In genomic region chr11:126336646-126337045, GRCh38 we compare ENCODE assay signal across 11 cellular contexts.
DNase-seq lines count a peak whose midpoint lies in the region; ATAC-seq and TF ChIP-seq lines count a peak whose summit lies in the region.
"Had no signal": no experiment of that assay in that cellular context is flagged by ENCODE, and none has a peak within 500 bp of the region (broad histone marks: within the 10 kb centered on the region; RNA-seq: fewer than 3 reads in every experiment).

No MANE protein-coding gene starts in this region.

- peak overlapping the region; percentile 89 for H3K4me2 ChIP-seq in OCI-LY3 (ENCODE audit: low read length)

- peaks cover 27% of the 10 kb centered on the region for H3K79me2 ChIP-seq in OCI-LY3 (ENCODE audit: low read length)

- H3K27ac Mint-ChIP-seq in activated naive CD4-positive, alpha-beta T cell treated with anti-CD3 and anti-CD28 coated beads, Interleukin-2, amount 10 ng/mL, durations not matched to agents 7 days and 5 days = peak overlapping the region; percentile 52
- H3K27ac Mint-ChIP-seq in stimulated activated memory B cell treated with anti-CD40 and anti-IgM and Interleukin-4, amounts not matched to agents 10 μg/mL and 1 μg/mL and 100 μg/mL, for 72 hours = peak overlapping the region; percentile 22

- peaks cover 12% of the 10 kb centered on the region for H3K4me1 Mint-ChIP-seq in activated naive CD4-positive, alpha-beta T cell treated with anti-CD3 and anti-CD28 coated beads, Interleukin-2, amount 10 ng/mL, durations not matched to agents 7 days and 5 days
- H3K4me1 Mint-ChIP-seq in stimulated activated memory B cell treated with anti-CD40 and anti-IgM and Interleukin-4, amounts not matched to agents 10 μg/mL and 1 μg/mL and 100 μg/mL, for 72 hours = peaks cover 9% of the 10 kb centered on the region

- H3K27me3 Mint-ChIP-seq in activated naive CD4-positive, alpha-beta T cell treated with anti-CD3 and anti-CD28 coated beads, Interleukin-2, amount 10 ng/mL, durations not matched to agents 7 days and 5 days = no peaks in the 10 kb centered on the region
- H3K27me3 Mint-ChIP-seq in stimulated activated memory B cell treated with anti-CD40 and anti-IgM and Interleukin-4, amounts not matched to agents 10 μg/mL and 1 μg/mL and 100 μg/mL, for 72 hours = no peaks in the 10 kb centered on the region

- CTCF ChIA-PET in activated naive CD4-positive, alpha-beta T cell treated with anti-CD3 and anti-CD28 coated beads, Interleukin-2, amount 10 ng/mL, durations not matched to agents 7 days and 5 days (lab: Charles Lee) = no interaction called here

- DNase-seq in activated naive CD4-positive, alpha-beta T cell treated with anti-CD3 and anti-CD28 coated beads, Interleukin-2, amount 10 ng/mL, durations not matched to agents 7 days and 5 days = no peak
- DNase-seq in activated naive CD4-positive, alpha-beta T cell treated with anti-CD3 and anti-CD28 coated beads, Interleukin-2, amount 50 U/mL, for 16 hours = no peak
- no peak for DNase-seq in NCI-H2107 (lab: John Stamatoyannopoulos, UW)
- no peak for DNase-seq in NCI-H1092 treated with DMSO at 0.1 percent for 48 hours (lab: John Stamatoyannopoulos, UW)
- DNase-seq: NCI-H1105 treated with DMSO at 0.1 percent for 48 hours; NCI-H774; stimulated activated naive CD4-positive, alpha-beta T cell had no signal

- H3K4me1 ChIP-seq in OCI-LY3 (ENCODE audit: low read length) = peaks cover 56% of the 10 kb centered on the region
- peaks cover 9% of the 10 kb centered on the region; the same call in 1 of the 2 replicates for H3K4me1 ChIP-seq in iPS-20b (ENCODE audit: insufficient read depth, low read length)

- H4K20me1 ChIP-seq in OCI-LY3 (ENCODE audit: insufficient read depth, low read length) = no peaks in the 10 kb centered on the region

- no peak for ATAC-seq in stimulated activated memory B cell treated with anti-CD40 and anti-IgM and Interleukin-4, amounts not matched to agents 10 μg/mL and 1 μg/mL and 100 μg/mL, for 72 hours
- ATAC-seq in GM18868 (IDR thresholded peaks at IDR 0.05; ENCODE audit: unreplicated experiment) = no peak

- H3K36me3 ChIP-seq in OCI-LY3 (replicated peaks; ENCODE audit: low read depth, low read length) = peaks cover 49% of the 10 kb centered on the region
- H3K36me3 ChIP-seq in iPS-20b (ENCODE audit: insufficient read depth, low read depth, low read length) = peaks cover 16% of the 10 kb centered on the region; the same call in 1 of the 2 replicates

- H3K27ac ChIP-seq in OCI-LY3 (ENCODE audit: low read length) = peak overlapping the region; percentile 95
- H3K27ac ChIP-seq in iPS-20b (ENCODE audit: low read length) = no peak overlapping the region

- H3K9me3 Mint-ChIP-seq in activated naive CD4-positive, alpha-beta T cell treated with anti-CD3 and anti-CD28 coated beads, Interleukin-2, amount 10 ng/mL, durations not matched to agents 7 days and 5 days = no peaks in the 10 kb centered on the region
- H3K9me3 Mint-ChIP-seq in stimulated activated memory B cell treated with anti-CD40 and anti-IgM and Interleukin-4, amounts not matched to agents 10 μg/mL and 1 μg/mL and 100 μg/mL, for 72 hours = no peaks in the 10 kb centered on the region

- no peak overlapping the region for H3K4me3 Mint-ChIP-seq in activated naive CD4-positive, alpha-beta T cell treated with anti-CD3 and anti-CD28 coated beads, Interleukin-2, amount 10 ng/mL, durations not matched to agents 7 days and 5 days
- H3K4me3 Mint-ChIP-seq in stimulated activated memory B cell treated with anti-CD40 and anti-IgM and Interleukin-4, amounts not matched to agents 10 μg/mL and 1 μg/mL and 100 μg/mL, for 72 hours = no peak overlapping the region

- H3K9ac ChIP-seq in OCI-LY3 (ENCODE audit: low read length) (peak overlapping the region; percentile 82; the same call in 1 of the 2 replicates), iPS-20b (ENCODE audit: low read depth, low read length) (peak overlapping the region; percentile 21; the same call in 1 of the 2 replicates)

- H2AFZ ChIP-seq in OCI-LY3 (ENCODE audit: low read depth, low read length) = no peak overlapping the region

- H3K9me3 ChIP-seq in OCI-LY3 (ENCODE audit: insufficient read depth, low read length) (no peaks in the 10 kb centered on the region), iPS-20b (ENCODE audit: insufficient read depth, low read depth, low read length) (no peaks in the 10 kb centered on the region)

- H3K27me3 ChIP-seq in OCI-LY3 (ENCODE audit: low read depth, low read length) (no peaks in the 10 kb centered on the region), iPS-20b (ENCODE audit: insufficient read depth, low read length) (no peaks in the 10 kb centered on the region)

- H3K36me3 Mint-ChIP-seq in activated naive CD4-positive, alpha-beta T cell treated with anti-CD3 and anti-CD28 coated beads, Interleukin-2, amount 10 ng/mL, durations not matched to agents 7 days and 5 days = peaks cover 25% of the 10 kb centered on the region
- H3K36me3 Mint-ChIP-seq in stimulated activated memory B cell treated with anti-CD40 and anti-IgM and Interleukin-4, amounts not matched to agents 10 μg/mL and 1 μg/mL and 100 μg/mL, for 72 hours = peaks cover 78% of the 10 kb centered on the region

- no peak for TF ChIP-seq CTCF in OCI-LY3 (IDR thresholded peaks at IDR 0.05; ENCODE audit: low read depth, low read length)

- H3K4me3 ChIP-seq in OCI-LY3 (ENCODE audit: low read length) = peak overlapping the region; percentile 65; the same call in 1 of the 2 replicates
- no peak overlapping the region for H3K4me3 ChIP-seq in iPS-20b (ENCODE audit: low read length)
